In the genomic region with DNA sequence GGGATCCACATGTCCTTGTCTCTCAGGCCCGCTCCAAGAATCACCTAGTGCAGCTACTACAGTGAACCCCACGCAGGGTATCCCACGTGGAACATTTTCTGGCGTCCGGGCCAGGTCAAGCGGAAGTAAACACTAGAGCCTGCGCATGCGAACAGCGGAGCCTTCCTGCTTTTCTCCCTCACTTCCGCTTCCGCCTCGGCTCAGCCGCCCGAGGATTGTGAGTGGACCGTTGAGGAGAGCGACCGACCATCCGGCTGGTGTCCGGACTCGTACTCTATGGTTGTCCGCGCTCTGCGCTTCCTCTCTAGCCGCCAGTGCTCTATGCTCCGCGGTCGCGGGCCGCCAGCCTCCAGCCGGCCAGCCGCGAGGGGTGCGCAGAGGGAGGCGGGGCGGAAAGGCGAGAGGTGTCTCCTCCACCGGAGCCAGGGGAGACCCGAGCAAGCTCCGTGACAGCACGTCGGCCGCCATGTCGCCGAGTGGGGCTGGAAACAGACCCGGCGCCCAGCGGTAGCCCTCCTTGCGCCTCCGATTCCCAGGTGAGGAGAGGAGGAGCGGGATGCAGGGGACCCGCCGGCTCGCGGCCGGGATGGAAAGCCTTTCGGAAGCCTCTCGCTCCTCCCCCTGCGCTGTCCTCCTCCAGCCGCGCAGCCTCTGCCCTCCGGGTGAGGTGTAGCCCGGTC, we compare ENCODE assay signal across 8 cellular contexts. TPM values are rescaled to one million over a fixed set of nuclear protein-coding genes. Genes with fewer than 3 reads are reported as not detected.
DNase-seq lines count a peak whose midpoint lies in the region; ATAC-seq and TF ChIP-seq lines count a peak whose summit lies in the region.

A gene with protein sequence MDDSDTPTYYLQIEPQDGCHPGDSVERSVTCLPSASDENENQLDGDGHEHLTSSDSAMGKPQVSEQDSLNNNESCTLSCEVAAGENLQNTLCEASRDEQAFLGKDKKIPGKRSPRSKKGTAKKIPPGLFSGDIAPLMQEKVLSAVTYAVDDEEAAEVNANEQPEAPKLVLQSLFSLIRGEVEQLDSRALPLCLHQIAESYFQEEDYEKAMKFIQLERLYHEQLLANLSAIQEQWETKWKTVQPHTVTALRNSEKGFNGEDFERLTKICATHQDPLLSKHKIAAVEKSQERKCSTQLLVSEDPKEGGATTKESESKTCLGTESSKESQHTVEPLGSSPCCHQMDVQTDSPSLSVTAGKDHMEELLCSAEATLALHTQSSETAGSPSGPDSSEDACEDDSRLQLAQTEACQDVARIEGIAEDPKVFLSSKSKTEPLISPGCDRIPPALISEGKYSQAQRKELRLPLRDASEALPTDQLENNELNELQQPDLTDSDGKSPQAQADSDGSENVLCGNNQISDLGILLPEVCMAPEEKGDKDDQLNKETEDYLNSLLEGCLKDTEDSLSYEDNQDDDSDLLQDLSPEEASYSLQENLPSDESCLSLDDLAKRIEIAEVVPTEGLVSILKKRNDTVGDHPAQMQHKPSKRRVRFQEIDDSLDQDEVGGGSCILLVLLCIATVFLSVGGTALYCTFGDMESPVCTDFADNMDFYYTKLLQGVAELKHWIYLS (plus strand): TSS at position 329 of the 680 bp plus-strand sequence. CDS start 25,107 bp downstream, outside the sequence.
A gene with protein sequence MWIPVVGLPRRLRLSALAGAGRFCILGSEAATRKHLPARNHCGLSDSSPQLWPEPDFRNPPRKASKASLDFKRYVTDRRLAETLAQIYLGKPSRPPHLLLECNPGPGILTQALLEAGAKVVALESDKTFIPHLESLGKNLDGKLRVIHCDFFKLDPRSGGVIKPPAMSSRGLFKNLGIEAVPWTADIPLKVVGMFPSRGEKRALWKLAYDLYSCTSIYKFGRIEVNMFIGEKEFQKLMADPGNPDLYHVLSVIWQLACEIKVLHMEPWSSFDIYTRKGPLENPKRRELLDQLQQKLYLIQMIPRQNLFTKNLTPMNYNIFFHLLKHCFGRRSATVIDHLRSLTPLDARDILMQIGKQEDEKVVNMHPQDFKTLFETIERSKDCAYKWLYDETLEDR (minus strand): TSS at position 134 of the 680 bp plus-strand sequence. CDS start 123 bp downstream, at position 11.

- peak within 1 kb of the TSS; percentile 80 for H3K4me3 ChIP-seq in A673 (ENCODE audit: low read depth, low read length, poor library complexity, severe bottlenecking)
- peak within 1 kb of the TSS; percentile 84 to 91 (median 87) for H3K4me3 ChIP-seq in breast epithelium
- H3K4me3 ChIP-seq in iPS-18c (ENCODE audit: insufficient read depth, low read depth, low read length) = peak within 1 kb of the TSS; percentile 97
- peak within 1 kb of the TSS; percentile 76 to 97 (median 96) for H3K4me3 ChIP-seq in skeletal muscle tissue (ENCODE audit: low read length in 3 of 3)

- H3K9me3 ChIP-seq in A673 (ENCODE audit: low read depth, low read length, poor library complexity, severe bottlenecking) (no peaks in the 10 kb centered on the region), breast epithelium (no peaks in the 10 kb centered on the region), iPS-18c (ENCODE audit: control insufficient read depth, insufficient read depth, low read length) (no peaks in the 10 kb centered on the region), skeletal muscle tissue (ENCODE audit: control insufficient read depth in 3 of 3, low read length in 3 of 3) (no peaks in the 10 kb centered on the region)

- no TSS peak for BruUV-seq in A673 (replicated peaks; lab: Mats Ljungman, UMichigan)

- H3K27ac ChIP-seq in A673 (ENCODE audit: low read depth, low read length, poor library complexity, severe bottlenecking) (peak within 1 kb of the TSS; percentile 78), VCaP (peak within 1 kb of the TSS; percentile 92), breast epithelium (peak within 1 kb of the TSS; percentile 95 to 97), skeletal muscle tissue (ENCODE audit: low read depth, low read length) (peak within 1 kb of the TSS; percentile 95)

- TF ChIP-seq CTCF in A673 (conservative IDR thresholded peaks at IDR 0.05; ENCODE audit: low read depth, low read length) = no peak
- no peak for TF ChIP-seq CTCF in VCaP (conservative IDR thresholded peaks at IDR 0.05)
- TF ChIP-seq CTCF in breast epithelium (IDR thresholded peaks at IDR 0.05) = no peak

- DNase-seq in A673 (ENCODE audit: low spot score) (peak; percentile 99), NCI-H2171 treated with DMSO at 0.1 percent for 48 hours (lab: John Stamatoyannopoulos, UW) (peak; percentile 98), breast epithelium (ENCODE audit: low spot score in 2 of 2) (peak; percentile 96 to 97)

- ATAC-seq in GM18867 (IDR thresholded peaks at IDR 0.05; ENCODE audit: unreplicated experiment) = peak; percentile 94
- ATAC-seq in HG03103 (IDR thresholded peaks at IDR 0.05; ENCODE audit: low read depth, unreplicated experiment) = peak; percentile 89

- intact Hi-C loops in A673 (cut with micrococcal nuclease; ENCODE audit: unreplicated experiment) (loop anchor here (5.0 kb wide), 2 partner anchors 81 to 131 kb away; no protein-coding TSS in a partner anchor), breast epithelium (cut with DNase I; ENCODE audit: low total_unique reads) (no loop called here)

- POLR2A ChIA-PET in A673 (lab: Charles Lee; ENCODE audit: low non-redundant PET) = no interaction called here

- TF ChIP-seq POLR2A in breast epithelium (IDR thresholded peaks at IDR 0.05) = peak; percentile 83

- H3K36me3 ChIP-seq in A673 (ENCODE audit: insufficient read depth, low read length, poor library complexity, severe bottlenecking) = no peaks in the 10 kb centered on the region
- H3K36me3 ChIP-seq in breast epithelium = no peaks in the 10 kb centered on the region
- peaks cover 0 to 7% (median 5%) of the 10 kb centered on the region in 3 donors for H3K36me3 ChIP-seq in skeletal muscle tissue (ENCODE audit: control insufficient read depth in 3 of 3, insufficient read depth in 3 of 3, low read length in 3 of 3)

- peak within 1 kb of the TSS; percentile 94 to 98 (median 96) for H3K9ac ChIP-seq in skeletal muscle tissue (ENCODE audit: low read depth in 1 of 3, low read length in 3 of 3)

- H3K4me1 ChIP-seq in A673 (ENCODE audit: insufficient read depth, low read length, poor library complexity, severe bottlenecking) (peaks cover 23% of the 10 kb centered on the region), breast epithelium (peaks cover 0 to 14% of the 10 kb centered on the region in 2 donors), skeletal muscle tissue (ENCODE audit: control insufficient read depth in 3 of 3, insufficient read depth in 3 of 3, low read length in 3 of 3) (peaks cover 23 to 33% (median 32%) of the 10 kb centered on the region in 3 donors)

- CTCF ChIA-PET in A673 (lab: Charles Lee) = no interaction called here

- H3K27me3 ChIP-seq in A673 (replicated peaks; ENCODE audit: insufficient read depth, low read depth, low read length, poor library complexity) (no peaks in the 10 kb centered on the region), breast epithelium (no peaks in the 10 kb centered on the region), skeletal muscle tissue (ENCODE audit: control insufficient read depth in 3 of 3, insufficient read depth in 3 of 3, low read length in 3 of 3) (no peaks in the 10 kb centered on the region)

RNA-seq across cellular contexts. Expression of the first gene that starts in this region (rescaled TPM):
- 21.0 and 25.0 TPM in 2 replicates for total RNA-seq in A673 (2021)
- 10 to 100 TPM; 25.9 to 30.9 (median 26.4) TPM for total RNA-seq in breast epithelium
- total RNA-seq in skeletal muscle tissue = 15.1 TPM

RNA-seq across cellular contexts. Expression of the second gene that starts in this region (rescaled TPM):
- 18.0 and 21.1 TPM in 2 replicates for total RNA-seq in A673 (2021)
- total RNA-seq in breast epithelium = 10 to 100 TPM in 2 of 3 donors, 1 to 10 TPM in 1; 9.0 to 15.5 (median 13.4) TPM
- 21.4 TPM for total RNA-seq in skeletal muscle tissue

Comparison
In these comparisons a context has a peak if more than half of its experiments do, and no peak if none do; other contexts are left out.
1. Peak in every context shown above with its lines: DNase-seq, ATAC-seq, H3K4me3 ChIP-seq and H3K27ac ChIP-seq.